8 cellular contexts compared by ENCODE assay signal in the genomic region with DNA sequence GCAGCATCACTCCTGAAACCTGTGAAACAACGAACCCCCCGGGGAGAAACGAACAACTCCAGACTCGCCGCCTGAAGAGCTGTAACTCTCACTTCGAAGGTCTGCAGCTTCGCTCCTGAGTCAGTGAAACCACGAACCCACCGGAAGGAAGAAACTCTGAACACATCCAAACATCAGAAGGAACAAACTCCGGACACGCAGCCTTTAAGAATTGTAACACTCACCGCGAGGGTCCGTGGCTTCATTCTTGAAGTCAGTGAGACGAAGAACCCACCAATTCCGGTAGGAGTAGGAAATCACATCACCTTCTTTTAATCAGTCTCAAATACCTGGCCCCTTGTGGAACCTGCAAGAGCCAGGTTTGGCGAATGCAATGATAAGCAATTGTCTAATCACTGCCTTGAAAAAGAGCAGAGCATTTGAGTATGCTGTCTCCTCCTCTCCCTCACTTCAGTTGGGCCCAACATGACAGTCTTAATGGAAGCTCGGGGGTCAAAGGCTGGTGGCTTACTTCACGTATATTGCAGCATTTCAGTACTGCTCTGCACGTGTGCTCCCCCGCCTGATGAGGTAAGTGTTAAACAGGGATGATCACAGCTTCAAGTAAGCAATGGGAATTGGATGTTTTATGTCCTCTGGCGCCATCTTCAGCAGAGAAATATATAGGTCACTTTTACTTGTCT. TPM values are rescaled to one million over a fixed set of nuclear protein-coding genes. Genes with fewer than 3 reads are reported as not detected.
A peak's percentile ranks its signal among the peaks of the same experiment; 100 is the strongest.
DNase-seq lines count a peak whose midpoint lies in the region; ATAC-seq and TF ChIP-seq lines count a peak whose summit lies in the region.

No MANE protein-coding gene starts in this region.

- no peak overlapping the region for H3K27ac ChIP-seq in CD8-positive, alpha-beta memory T cell (ENCODE audit: low read depth, low read length)
- H3K27ac ChIP-seq in WERI-Rb-1 (no peak overlapping the region), left lung (peak overlapping the region in 1 of 2 donors; percentile 39)

- H3K4me3 ChIP-seq in CD8-positive, alpha-beta memory T cell (ENCODE audit: low read length) = peak overlapping the region; percentile 9
- H3K4me3 ChIP-seq in WERI-Rb-1 (ENCODE audit: low read depth, low read length) (no peak overlapping the region), left lung (no peak overlapping the region)

- intact Hi-C loops in left lung (cut with DNase I) = loop anchor here in 1 of 2 donors (10.0 kb wide), 1 partner anchor 282 kb away; no protein-coding TSS in a partner anchor

- H3K4me3 Mint-ChIP-seq in CD8-positive, alpha-beta memory T cell = peak overlapping the region; percentile 56 to 92 (median 89)

- H3K36me3 ChIP-seq in CD8-positive, alpha-beta memory T cell (ENCODE audit: insufficient read depth, low read length) = no peaks in the 10 kb centered on the region
- H3K36me3 ChIP-seq in WERI-Rb-1 (no peaks in the 10 kb centered on the region), left lung (no peaks in the 10 kb centered on the region)

- DNase-seq in CD8-positive, alpha-beta memory T cell = peak; percentile 32 to 76 (median 71)
- DNase-seq in NCI-H226 = peak; percentile 71
- peak; percentile 62 for DNase-seq in WERI-Rb-1
- DNase-seq in cerebellum (ENCODE audit: low spot score) = peak; percentile 65
- peak in 1 of 2 donors; percentile 36 for DNase-seq in left lung
- DNase-seq in stimulated activated CD4-positive, alpha-beta T cell treated with anti-CD3 and anti-CD28 coated beads, TNF-alpha, amount 100 ng/mL, for 48 hours (ENCODE audit: low read depth in 3 of 3) = peak; percentile 13 to 50 (median 41)

- no peaks in the 10 kb centered on the region for H3K9me3 Mint-ChIP-seq in CD8-positive, alpha-beta memory T cell

- H3K4me1 ChIP-seq in CD8-positive, alpha-beta memory T cell (ENCODE audit: insufficient read depth, low read length) = no peaks in the 10 kb centered on the region
- H3K4me1 ChIP-seq in left lung = peaks cover 0 to 9% of the 10 kb centered on the region in 2 donors

- TF ChIP-seq CTCF in WERI-Rb-1 (IDR thresholded peaks at IDR 0.05; ENCODE audit: low read depth, low read length) = peak; percentile 54
- TF ChIP-seq CTCF in left lung (IDR thresholded peaks at IDR 0.05) = peak in 1 of 2 donors; percentile 45

- peaks cover 0 to 2% of the 10 kb centered on the region in 2 donors for H3K27me3 Mint-ChIP-seq in CD8-positive, alpha-beta memory T cell

- H3K9me3 ChIP-seq in CD8-positive, alpha-beta memory T cell (ENCODE audit: low read length) = no peaks in the 10 kb centered on the region
- H3K9me3 ChIP-seq in WERI-Rb-1 (ENCODE audit: severe bottlenecking) (no peaks in the 10 kb centered on the region), left lung (no peaks in the 10 kb centered on the region)

- H3K36me3 Mint-ChIP-seq in CD8-positive, alpha-beta memory T cell = no peaks in the 10 kb centered on the region

- peak overlapping the region; percentile 62 to 97 (median 93) for H3K27ac Mint-ChIP-seq in CD8-positive, alpha-beta memory T cell

- peak; percentile 93 for ATAC-seq in GM19351 (IDR thresholded peaks at IDR 0.05; ENCODE audit: unreplicated experiment)
- peak; percentile 95 for ATAC-seq in HG03354 (IDR thresholded peaks at IDR 0.05; ENCODE audit: poor library complexity, severe bottlenecking, unreplicated experiment)
- ATAC-seq in left lung = peak; percentile 99

- POLR2A ChIA-PET in CD8-positive, alpha-beta memory T cell (lab: Charles Lee) = interaction anchor here (0.5 to 1.8 kb wide), 6 partner anchors 45 to 146 kb away, joined by 3 to 14 read pairs (median 6); a partner anchor contains a TSS

- CTCF ChIA-PET in CD8-positive, alpha-beta memory T cell (lab: Charles Lee) = interaction anchor here (0.6 to 4.5 kb wide), 30 partner anchors 8 to 609 kb away, joined by 3 to 78 read pairs (median 4); a partner anchor contains a TSS

- H3K4me1 Mint-ChIP-seq in CD8-positive, alpha-beta memory T cell = peaks cover 23 to 29% (median 28%) of the 10 kb centered on the region in 3 donors

- H3K27me3 ChIP-seq in CD8-positive, alpha-beta memory T cell (ENCODE audit: insufficient read depth, low read length, poor library complexity, severe bottlenecking) = no peaks in the 10 kb centered on the region
- peaks cover 7% of the 10 kb centered on the region for H3K27me3 ChIP-seq in WERI-Rb-1 (ENCODE audit: insufficient read depth, low read depth, severe bottlenecking)
- H3K27me3 ChIP-seq in left lung = no peaks in the 10 kb centered on the region

RNA-seq across cellular contexts. Expression of a gene that starts 0.5 kb away (rescaled TPM):
- 1 to 10 TPM in 1 of 2 experiments, under 1 TPM in 1; 0.53 to 1.1 TPM for total RNA-seq in CD8-positive, alpha-beta memory T cell
- 4.0 TPM for polyA plus RNA-seq in CD8-positive, alpha-beta memory T cell
- total RNA-seq in cerebellum = 0.45 TPM
- not detected for total RNA-seq in left lung

RNA-seq across cellular contexts. Expression of a gene that starts 58.0 kb away (rescaled TPM):
- total RNA-seq in CD8-positive, alpha-beta memory T cell = under 1 TPM; 0.58 to 0.72 TPM
- polyA plus RNA-seq in CD8-positive, alpha-beta memory T cell = 1.2 TPM
- total RNA-seq in cerebellum (57.1 TPM), left lung (1 to 10 TPM; 3.0 to 4.1 TPM)

Comparison
In these comparisons a context has a peak if more than half of its experiments do, and no peak if none do; other contexts are left out.
1. RNA of a gene that starts 58.0 kb away (total RNA-seq): 57.1 TPM in cerebellum (single experiment); 3.0 to 4.1 TPM in left lung and 0.58 to 0.72 TPM in CD8-positive, alpha-beta memory T cell; every median in the first group is over 10 times any median in the second.
2. Peak in every context shown above with its lines, with median percentiles within 50 percentile points of each other: ATAC-seq.